ENCODE assay signal across 25 cellular contexts in genomic region chr15:96827981-96828380, GRCh38.
"Had no signal": no experiment of that assay in that cellular context is flagged by ENCODE, and none has a peak within 500 bp of the region (broad histone marks: within the 10 kb centered on the region; RNA-seq: fewer than 3 reads in every experiment).

No MANE protein-coding gene starts in this region.

- H3K4me1 ChIP-seq: colonic mucosa, esophagus muscularis mucosa, esophagus squamous epithelium, foreskin keratinocyte, gastrocnemius medialis, gastroesophageal sphincter, heart left ventricle, heart right ventricle had no signal

- H3K27ac Mint-ChIP-seq: dendritic cell treated with granulocyte-macrophage colony-stimulating factor and Interleukin-4, amounts not matched to agents 40 ng/mL and 50 ng/mL, for 4 days; effector memory CD8-positive, alpha-beta T cell; endodermal cell had no signal

- H3K9me3 ChIP-seq: colonic mucosa, esophagus muscularis mucosa, esophagus squamous epithelium, gastrocnemius medialis, gastroesophageal sphincter, heart left ventricle, heart right ventricle had no signal

- DNase-seq: colonic mucosa; cortex of kidney; dermis blood vessel endothelial cell; dorsolateral prefrontal cortex; effector CD4-positive, alpha-beta T cell; effector CD8-positive, alpha-beta T cell; effector memory CD4-positive, alpha-beta T cell; effector memory CD8-positive, alpha-beta T cell; endodermal cell; erythroblast; esophagus squamous epithelium; foreskin fibroblast; foreskin keratinocyte; foreskin melanocyte; gastrocnemius medialis; glutamatergic neuron; head of caudate nucleus; heart left ventricle; heart right ventricle had no signal

- H3K27ac ChIP-seq: colonic mucosa, coronary artery, dorsolateral prefrontal cortex, epithelial cell of prostate, esophagus muscularis mucosa, esophagus squamous epithelium, foreskin keratinocyte, gastrocnemius medialis, gastroesophageal sphincter, heart left ventricle, heart right ventricle had no signal

- H3K4me3 Mint-ChIP-seq: dendritic cell treated with granulocyte-macrophage colony-stimulating factor and Interleukin-4, amounts not matched to agents 40 ng/mL and 50 ng/mL, for 4 days; effector memory CD8-positive, alpha-beta T cell; endodermal cell had no signal

- H3K27me3 ChIP-seq: colonic mucosa, esophagus muscularis mucosa, esophagus squamous epithelium, foreskin keratinocyte, gastrocnemius medialis, gastroesophageal sphincter, heart left ventricle, heart right ventricle had no signal

- H3K36me3 ChIP-seq: colonic mucosa, esophagus muscularis mucosa, esophagus squamous epithelium, gastrocnemius medialis, gastroesophageal sphincter, heart left ventricle, heart right ventricle had no signal

- H3K9me3 Mint-ChIP-seq: dendritic cell treated with granulocyte-macrophage colony-stimulating factor and Interleukin-4, amounts not matched to agents 40 ng/mL and 50 ng/mL, for 4 days; endodermal cell had no signal

- ATAC-seq: effector memory CD8-positive, alpha-beta T cell; esophagus mucosa; foreskin keratinocyte; gastrocnemius medialis; gastroesophageal sphincter; heart left ventricle; heart right ventricle had no signal

- H3K27me3 Mint-ChIP-seq: dendritic cell treated with granulocyte-macrophage colony-stimulating factor and Interleukin-4, amounts not matched to agents 40 ng/mL and 50 ng/mL, for 4 days; effector memory CD8-positive, alpha-beta T cell had no signal

- H3K4me3 ChIP-seq: colonic mucosa, coronary artery, dorsolateral prefrontal cortex, esophagus muscularis mucosa, esophagus squamous epithelium, gastrocnemius medialis, gastroesophageal sphincter, heart left ventricle, heart right ventricle had no signal
